In the genomic region with DNA sequence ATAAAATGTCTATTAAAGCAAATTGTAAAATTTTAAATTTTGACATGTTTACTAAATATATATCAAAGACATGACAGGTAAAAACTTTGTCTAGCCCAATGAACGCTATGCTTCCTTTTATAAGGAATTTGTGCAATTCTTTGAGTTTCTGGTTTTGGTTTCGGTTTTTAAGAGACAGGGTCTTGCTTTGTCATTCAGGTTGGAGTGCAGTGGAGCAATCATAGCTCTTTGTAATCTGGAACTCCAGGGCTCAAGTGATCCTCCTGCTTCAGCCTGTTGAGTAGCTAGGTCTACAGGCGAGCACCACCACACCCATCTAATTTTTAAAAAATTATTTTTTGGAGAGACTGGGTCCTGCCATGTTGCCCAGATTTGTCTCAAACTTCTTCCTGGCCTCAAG, we compare ENCODE assay signal across 20 cellular contexts.
"Had no signal": no experiment of that assay in that cellular context is flagged by ENCODE, and none has a peak within 500 bp of the region (broad histone marks: within the 10 kb centered on the region; RNA-seq: fewer than 3 reads in every experiment).

No MANE protein-coding gene starts in this region.

- H3K27me3 Mint-ChIP-seq: activated naive CD8-positive, alpha-beta T cell treated with anti-CD3 and anti-CD28 coated beads, Interleukin-2, amount 50 U/mL, for 24 hours; dendritic cell treated with granulocyte-macrophage colony-stimulating factor and Interleukin-4, amounts not matched to agents 40 ng/mL and 50 ng/mL, for 4 days; effector memory CD8-positive, alpha-beta T cell; T-helper 17 cell had no signal

- H3K27ac ChIP-seq: lower lobe of right lung, pancreas, thyroid gland, WERI-Rb-1 had no signal

- H3K4me1 ChIP-seq: lower lobe of right lung, pancreas, thyroid gland had no signal

- H3K27me3 ChIP-seq: pancreas, thyroid gland had no signal

- H3K4me3 Mint-ChIP-seq: activated naive CD8-positive, alpha-beta T cell treated with anti-CD3 and anti-CD28 coated beads, Interleukin-2, amount 50 U/mL, for 24 hours; activated T-helper 1 cell treated with anti-CD3 and anti-CD28 coated beads, Interleukin-12 subunit alpha, Interleukin-12 subunit beta, Interleukin-2, Interleukin-4 antibody, amounts not matched to agents 30 ng/mL and 10 ng/mL and 1 ng/mL, durations not matched to agents 14 hours and 24 hours and 36 hours; dendritic cell treated with granulocyte-macrophage colony-stimulating factor and Interleukin-4, amounts not matched to agents 40 ng/mL and 50 ng/mL, for 4 days; effector memory CD8-positive, alpha-beta T cell; neural crest cell; stimulated activated effector memory CD8-positive, alpha-beta T cell treated with anti-CD3 and anti-CD28 coated beads, Interleukin-12 subunit alpha, Interleukin-12 subunit beta, amount 100 ng/mL, for 72 hours; T-helper 17 cell had no signal

- H3K27ac Mint-ChIP-seq: activated naive CD8-positive, alpha-beta T cell treated with anti-CD3 and anti-CD28 coated beads, Interleukin-2, amount 50 U/mL, for 24 hours; activated T-helper 1 cell treated with anti-CD3 and anti-CD28 coated beads, Interleukin-12 subunit alpha, Interleukin-12 subunit beta, Interleukin-2, Interleukin-4 antibody, amounts not matched to agents 30 ng/mL and 10 ng/mL and 1 ng/mL, durations not matched to agents 14 hours and 24 hours and 36 hours; dendritic cell treated with granulocyte-macrophage colony-stimulating factor and Interleukin-4, amounts not matched to agents 40 ng/mL and 50 ng/mL, for 4 days; stimulated activated effector memory CD8-positive, alpha-beta T cell treated with anti-CD3 and anti-CD28 coated beads, Interleukin-12 subunit alpha, Interleukin-12 subunit beta, amount 100 ng/mL, for 72 hours had no signal

- DNase-seq: activated CD4-positive, alpha-beta T cell treated with anti-CD3 and anti-CD28 coated beads for 4 hours; activated CD8-positive, alpha-beta memory T cell treated with anti-CD3 and anti-CD28 coated beads, Interleukin-2, amount 50 U/mL, for 48 hours; activated naive CD4-positive, alpha-beta T cell; activated naive CD8-positive, alpha-beta T cell treated with anti-CD3 and anti-CD28 coated beads, Interleukin-2, amount 50 U/mL, for 24 hours; aorta; effector memory CD8-positive, alpha-beta T cell; foreskin melanocyte; head of caudate nucleus; left cardiac atrium; lower lobe of right lung; midbrain; pancreas; T-helper 17 cell; thyroid gland; WERI-Rb-1 had no signal

- H3K4me3 ChIP-seq: lower lobe of right lung, pancreas, thyroid gland had no signal

- H3K4me1 Mint-ChIP-seq: neural crest cell had no signal

- FAIRE-seq: urothelium cell line had no signal

- H3K9me3 ChIP-seq: lower lobe of right lung, pancreas, thyroid gland had no signal

- H3K9me3 Mint-ChIP-seq: activated naive CD8-positive, alpha-beta T cell treated with anti-CD3 and anti-CD28 coated beads, Interleukin-2, amount 50 U/mL, for 24 hours; activated T-helper 1 cell treated with anti-CD3 and anti-CD28 coated beads, Interleukin-12 subunit alpha, Interleukin-12 subunit beta, Interleukin-2, Interleukin-4 antibody, amounts not matched to agents 30 ng/mL and 10 ng/mL and 1 ng/mL, durations not matched to agents 14 hours and 24 hours and 36 hours; dendritic cell treated with granulocyte-macrophage colony-stimulating factor and Interleukin-4, amounts not matched to agents 40 ng/mL and 50 ng/mL, for 4 days; neural crest cell; stimulated activated effector memory CD8-positive, alpha-beta T cell treated with anti-CD3 and anti-CD28 coated beads, Interleukin-12 subunit alpha, Interleukin-12 subunit beta, amount 100 ng/mL, for 72 hours had no signal

- ATAC-seq: activated naive CD8-positive, alpha-beta T cell treated with anti-CD3 and anti-CD28 coated beads, Interleukin-2, amount 50 U/mL, for 24 hours; effector memory CD8-positive, alpha-beta T cell; left cardiac atrium; lower lobe of right lung; pancreas; stimulated activated effector memory CD8-positive, alpha-beta T cell treated with anti-CD3 and anti-CD28 coated beads, Interleukin-12 subunit alpha, Interleukin-12 subunit beta, amount 100 ng/mL, for 72 hours; T-helper 17 cell had no signal
